In the genomic region with DNA sequence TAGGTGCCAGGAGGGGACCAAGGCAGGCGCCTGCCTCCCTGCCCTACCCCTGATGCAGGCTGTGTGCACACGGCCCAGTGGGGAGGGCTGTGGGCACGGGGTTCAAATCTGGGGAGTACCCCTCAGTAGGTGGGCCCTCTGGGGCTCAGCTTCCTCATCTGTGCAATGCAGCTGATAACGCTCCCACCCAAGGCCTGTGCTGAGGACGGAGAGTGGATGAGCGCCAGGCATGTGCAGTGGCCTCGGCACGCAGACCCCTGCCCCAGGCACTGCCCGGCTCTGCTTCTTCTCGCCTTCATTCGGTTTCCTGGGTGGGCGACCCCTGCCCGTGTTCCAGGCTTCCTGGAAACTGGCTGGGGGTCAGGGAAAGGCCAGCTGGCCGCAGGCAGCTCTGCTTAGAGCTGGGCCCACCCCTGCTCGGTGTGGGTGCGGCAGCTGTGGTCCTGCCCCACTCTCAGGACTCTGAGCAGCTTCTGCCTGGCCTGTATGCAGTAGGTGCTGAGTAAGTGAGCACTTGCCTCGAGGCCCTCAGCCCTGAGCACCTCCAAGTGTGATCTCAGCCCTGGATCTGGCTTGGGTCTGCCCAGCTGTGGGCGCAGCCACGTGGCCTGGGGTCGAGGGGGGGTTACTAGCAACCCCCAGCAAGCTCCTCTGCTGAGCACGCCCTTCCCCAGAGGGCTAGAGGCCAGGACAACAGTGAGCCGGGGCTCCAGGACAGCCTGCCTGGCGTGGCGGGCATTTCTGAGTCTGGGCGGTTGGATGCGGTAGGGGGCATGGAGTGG, we compare ENCODE assay signal across 1 cellular context.
TF ChIP-seq lines count a peak whose summit lies in the region.

No MANE protein-coding gene starts in this region.

TF ChIP-seq in neural cell, 6 proteins besides CTCF, POLR2A, EP300 and RAD21 (continued from another document):
- TF ChIP-seq REST (IDR thresholded peaks at IDR 0.05; ENCODE audit: borderline replicate concordance), result no peak
